In the genomic region with DNA sequence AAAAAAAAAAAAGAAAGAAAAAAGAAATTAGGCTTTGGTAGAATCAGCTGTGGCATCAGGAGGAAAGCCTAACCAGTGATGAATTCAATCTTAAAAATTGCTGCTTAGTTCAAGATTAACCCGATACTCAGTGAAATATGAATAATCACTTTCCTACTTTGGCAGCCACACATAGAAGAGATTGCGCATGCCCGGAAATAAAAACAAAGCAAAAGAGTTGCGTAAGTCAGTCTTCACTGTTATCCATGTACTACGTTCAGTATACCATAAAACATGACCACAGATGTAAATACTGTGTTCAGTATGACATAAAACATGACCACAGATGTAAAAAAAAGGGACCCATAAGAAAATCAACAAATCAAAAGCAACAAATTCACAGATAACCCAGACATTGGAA, we compare ENCODE assay signal across 1 cellular context.
TF ChIP-seq lines count a peak whose summit lies in the region.

No MANE protein-coding gene starts in this region.

TF ChIP-seq in HepG2, 621 proteins besides CTCF, POLR2A, EP300 and RAD21:
- peak; percentile 32; the same call in 1 of the 2 replicates for TF ChIP-seq CEBPB (IDR thresholded peaks at IDR 0.05; ENCODE audit: borderline replicate concordance, low read depth, low read length)
- TF ChIP-seq, protein P1, sequence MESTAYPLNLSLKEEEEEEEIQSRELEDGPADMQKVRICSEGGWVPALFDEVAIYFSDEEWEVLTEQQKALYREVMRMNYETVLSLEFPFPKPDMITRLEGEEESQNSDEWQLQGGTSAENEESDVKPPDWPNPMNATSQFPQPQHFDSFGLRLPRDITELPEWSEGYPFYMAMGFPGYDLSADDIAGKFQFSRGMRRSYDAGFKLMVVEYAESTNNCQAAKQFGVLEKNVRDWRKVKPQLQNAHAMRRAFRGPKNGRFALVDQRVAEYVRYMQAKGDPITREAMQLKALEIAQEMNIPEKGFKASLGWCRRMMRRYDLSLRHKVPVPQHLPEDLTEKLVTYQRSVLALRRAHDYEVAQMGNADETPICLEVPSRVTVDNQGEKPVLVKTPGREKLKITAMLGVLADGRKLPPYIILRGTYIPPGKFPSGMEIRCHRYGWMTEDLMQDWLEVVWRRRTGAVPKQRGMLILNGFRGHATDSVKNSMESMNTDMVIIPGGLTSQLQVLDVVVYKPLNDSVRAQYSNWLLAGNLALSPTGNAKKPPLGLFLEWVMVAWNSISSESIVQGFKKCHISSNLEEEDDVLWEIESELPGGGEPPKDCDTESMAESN (CRISPR knock-in tag; conservative IDR thresholded peaks at IDR 0.05), result no peak
